Comparison of ENCODE assay signal across 12 cellular contexts in genomic region chr9:129761293-129761900, GRCh38. TPM values are rescaled to one million over a fixed set of nuclear protein-coding genes. Genes with fewer than 3 reads are reported as not detected.
DNase-seq lines count a peak whose midpoint lies in the region; ATAC-seq and TF ChIP-seq lines count a peak whose summit lies in the region.
"Had no signal": no experiment of that assay in that cellular context is flagged by ENCODE, and none has a peak within 500 bp of the region (broad histone marks: within the 10 kb centered on the region; RNA-seq: fewer than 3 reads in every experiment).

No MANE protein-coding gene starts in this region.

- H3K27ac ChIP-seq in esophagus muscularis mucosa (replicated peaks in 1 of 4) (peak overlapping the region; percentile 41 to 73 (median 56)), mesodermal cell (ENCODE audit: low read depth, low read length, severe bottlenecking) (peak overlapping the region; percentile 41), transverse colon (peak overlapping the region; percentile 72 to 85 (median 79))

- peaks cover 4 to 28% (median 19%) of the 10 kb centered on the region in 4 donors for H3K4me1 ChIP-seq in esophagus muscularis mucosa
- peaks cover 27% of the 10 kb centered on the region for H3K4me1 ChIP-seq in mesodermal cell (ENCODE audit: control insufficient read depth, insufficient read depth, low read length, poor library complexity, severe bottlenecking)
- H3K4me1 ChIP-seq in transverse colon = peaks cover 0 to 34% (median 6%) of the 10 kb centered on the region in 4 donors

- no peak for TF ChIP-seq CTCF in HFFc6 (IDR thresholded peaks at IDR 0.05)
- no peak for TF ChIP-seq CTCF in esophagus muscularis mucosa (IDR thresholded peaks at IDR 0.05)
- no peak for TF ChIP-seq CTCF in transverse colon (IDR thresholded peaks at IDR 0.05)

- in situ Hi-C loops in transverse colon (cut with MboI; ENCODE audit: low pct_ligation_motif_present in 1 of 4, low pct_unique_long_range_greater_than_20kb in 1 of 4, low sequenced_read_pairs in 3 of 4) = no loop called here

- peaks cover 44% of the 10 kb centered on the region for H3K4me1 Mint-ChIP-seq in HFFc6 (ENCODE audit: low read depth)

- H3K27me3 ChIP-seq in esophagus muscularis mucosa (peaks cover 0 to 4% (median 0%) of the 10 kb centered on the region in 4 donors), transverse colon (no peaks in the 10 kb centered on the region)

- TF ChIP-seq POLR2A in esophagus muscularis mucosa (IDR thresholded peaks at IDR 0.05; ENCODE audit: low read depth) = no peak
- TF ChIP-seq POLR2A in transverse colon (IDR thresholded peaks at IDR 0.05) = no peak

- peak overlapping the region; percentile 99 for H3K27ac Mint-ChIP-seq in HFFc6
- H3K27ac Mint-ChIP-seq: activated CD8-positive, alpha-beta T cell treated with anti-CD3 and anti-CD28 coated beads for 36 hours; stimulated activated naive CD8-positive, alpha-beta T cell treated with anti-CD3 and anti-CD28 coated beads, Interleukin-15, Interleukin-2, amounts not matched to agents 100 ng/mL and 50 ng/mL, for 24 hours had no signal

- TF ChIP-seq EP300 in esophagus muscularis mucosa (IDR thresholded peaks at IDR 0.05) = no peak
- no peak for TF ChIP-seq EP300 in transverse colon (IDR thresholded peaks at IDR 0.05; ENCODE audit: low read depth)

- H3K9me3 Mint-ChIP-seq in HFFc6 = no peaks in the 10 kb centered on the region
- H3K9me3 Mint-ChIP-seq: activated CD8-positive, alpha-beta T cell treated with anti-CD3 and anti-CD28 coated beads for 36 hours; stimulated activated naive CD8-positive, alpha-beta T cell treated with anti-CD3 and anti-CD28 coated beads, Interleukin-15, Interleukin-2, amounts not matched to agents 100 ng/mL and 50 ng/mL, for 24 hours had no signal

- H3K4me3 Mint-ChIP-seq in HFFc6 = peak overlapping the region; percentile 77
- H3K4me3 Mint-ChIP-seq: activated CD8-positive, alpha-beta T cell treated with anti-CD3 and anti-CD28 coated beads for 36 hours; stimulated activated naive CD8-positive, alpha-beta T cell treated with anti-CD3 and anti-CD28 coated beads, Interleukin-15, Interleukin-2, amounts not matched to agents 100 ng/mL and 50 ng/mL, for 24 hours had no signal

- 73% methylated on average over 8 of the region's 11 CpGs for WGBS in esophagus muscularis mucosa
- WGBS in mesodermal cell (ENCODE audit: insufficient coverage in 2 of 2), 2 experiments = 96 to 98% methylated on average over 9 to 10 of the region's 11 CpGs
- 22 to 36% methylated on average over 5 to 11 of the region's 11 CpGs for WGBS in transverse colon (ENCODE audit: low coverage in 1 of 2), 2 donors

- H3K4me3 ChIP-seq in esophagus muscularis mucosa (peak overlapping the region in 1 of 4 donors; percentile 4), mesodermal cell (ENCODE audit: extremely low read depth, insufficient read depth, low read length, poor library complexity, severe bottlenecking) (no peak overlapping the region), transverse colon (no peak overlapping the region)

- H3K27me3 Mint-ChIP-seq in HFFc6 (ENCODE audit: insufficient read depth) = peaks cover 5% of the 10 kb centered on the region
- H3K27me3 Mint-ChIP-seq: activated CD8-positive, alpha-beta T cell treated with anti-CD3 and anti-CD28 coated beads for 36 hours had no signal

- no peaks in the 10 kb centered on the region for H3K9me3 ChIP-seq in esophagus muscularis mucosa
- no peaks in the 10 kb centered on the region for H3K9me3 ChIP-seq in mesodermal cell (ENCODE audit: control insufficient read depth, low read length)
- no peaks in the 10 kb centered on the region for H3K9me3 ChIP-seq in transverse colon

- DNase-seq in HFFc6 (no peak), esophagus muscularis mucosa (ENCODE audit: extremely low spot score) (no peak), transverse colon (peak; percentile 66), cerebellar nuclear complex (lab: John Stamatoyannopoulos, UW) (no peak), anterior cingulate cortex (lab: John Stamatoyannopoulos, UW) (no peak)
- DNase-seq: activated CD8-positive, alpha-beta T cell treated with anti-CD3 and anti-CD28 coated beads for 36 hours; GDM1; NCI-H187 treated with DMSO at 0.1 percent for 48 hours had no signal

- H3K36me3 ChIP-seq in esophagus muscularis mucosa = no peaks in the 10 kb centered on the region
- no peaks in the 10 kb centered on the region for H3K36me3 ChIP-seq in mesodermal cell (ENCODE audit: control insufficient read depth, insufficient read depth, low read length)
- no peaks in the 10 kb centered on the region for H3K36me3 ChIP-seq in transverse colon

- ATAC-seq in GM18870 (IDR thresholded peaks at IDR 0.05; ENCODE audit: unreplicated experiment) (no peak), HG03175 (IDR thresholded peaks at IDR 0.05; ENCODE audit: unreplicated experiment) (no peak)
- ATAC-seq: activated CD8-positive, alpha-beta T cell treated with anti-CD3 and anti-CD28 coated beads for 36 hours had no signal

- no peaks in the 10 kb centered on the region for H3K36me3 Mint-ChIP-seq in HFFc6 (ENCODE audit: low read depth)

- intact Hi-C loops in esophagus muscularis mucosa (cut with DNase I) (no loop called here), transverse colon (cut with DNase I; ENCODE audit: low total_unique reads) (no loop called here)

RNA-seq across cellular contexts. Expression of gene PTGES, which starts 8.6 kb away (rescaled TPM):
- total RNA-seq in HFFc6 (2021; fragmentation: NEBNext Ultra II Directional; extraction: Animal tissue kit (Norgen Biotek cat#: 25700)) = 10 to 100 TPM; 11.3 to 29.6 (median 26.0) TPM
- total RNA-seq in esophagus muscularis mucosa (1 to 10 TPM; 1.7 to 4.6 (median 4.3) TPM), transverse colon (10 to 100 TPM in 1 of 4 donors, 1 to 10 TPM in 1, under 1 TPM in 2; 0.75 to 11.0 (median 2.2) TPM)
- 7.3 TPM for polyA plus RNA-seq in mesodermal cell (2013, experiment 1 of 2)
- polyA plus RNA-seq in mesodermal cell (2013, experiment 2 of 2) = 5.4 TPM

RNA-seq across cellular contexts. Expression of gene TOR1B, which starts 41.6 kb away (rescaled TPM):
- total RNA-seq in HFFc6 (2021; fragmentation: NEBNext Ultra II Directional; extraction: Animal tissue kit (Norgen Biotek cat#: 25700)) = 10 to 100 TPM; 31.6 to 43.1 (median 36.1) TPM
- total RNA-seq in esophagus muscularis mucosa = 10 to 100 TPM; 24.5 to 29.0 (median 26.0) TPM
- 18.7 TPM for polyA plus RNA-seq in mesodermal cell (2013, experiment 1 of 2)
- polyA plus RNA-seq in mesodermal cell (2013, experiment 2 of 2) = 18.0 TPM
- 100 to 1,000 TPM in 1 of 4 donors, 10 to 100 TPM in 3; 49.0 to 105 (median 62.7) TPM for total RNA-seq in transverse colon
